Comparison of ENCODE assay signal across 23 cellular contexts in genomic region chr7:92758796-92759431, GRCh38.
DNase-seq lines count a peak whose midpoint lies in the region; ATAC-seq and TF ChIP-seq lines count a peak whose summit lies in the region.
"Had no signal": no experiment of that assay in that cellular context is flagged by ENCODE, and none has a peak within 500 bp of the region (broad histone marks: within the 10 kb centered on the region; RNA-seq: fewer than 3 reads in every experiment).

No MANE protein-coding gene starts in this region.

- H3K27me3 ChIP-seq in Panc1 (ENCODE audit: control insufficient read depth, insufficient read depth, low read length) (no peaks in the 10 kb centered on the region), smooth muscle cell (ENCODE audit: low read depth) (no peaks in the 10 kb centered on the region)
- H3K27me3 ChIP-seq: BLaER1 treated with 17β-estradiol and CSF1 and Interleukin-3, amounts not matched to agents 10 nM and 100 nM; heart right ventricle had no signal

- H3K9me3 ChIP-seq in Panc1 (ENCODE audit: control insufficient read depth, insufficient read depth, low read depth, low read length) (no peaks in the 10 kb centered on the region), smooth muscle cell (replicated peaks; ENCODE audit: low read depth) (no peaks in the 10 kb centered on the region)
- H3K9me3 ChIP-seq: lower lobe of right lung had no signal

- peaks cover 18% of the 10 kb centered on the region for H3F3A ChIP-seq in smooth muscle cell (ENCODE audit: low read depth)

- H2AFZ ChIP-seq in smooth muscle cell (ENCODE audit: low read depth): no peak overlapping the region
- H2AFZ ChIP-seq: GM23248, parathyroid adenoma had no signal

- no peaks in the 10 kb centered on the region for H3K27me3 Mint-ChIP-seq in T-helper 1 cell treated with Interleukin-12 subunit alpha and Interleukin-12 subunit beta and Interleukin-4 antibody, amounts not matched to agents 30 μg/mL and 1 μg/mL, for 36 hours (ENCODE audit: low read depth)
- H3K27me3 Mint-ChIP-seq: naive B cell had no signal

- H3K79me2 ChIP-seq in smooth muscle cell (ENCODE audit: low read depth): peaks cover 81% of the 10 kb centered on the region

- H3K4me3 ChIP-seq in Panc1 (ENCODE audit: low read depth in 2 of 2, low read length in 2 of 2) (no peak overlapping the region), smooth muscle cell (no peak overlapping the region)
- H3K4me3 ChIP-seq: BLaER1 treated with 17β-estradiol and CSF1 and Interleukin-3, amounts not matched to agents 10 nM and 100 nM; GM23248; heart right ventricle; lower lobe of right lung; skin epidermis had no signal

- H3K4me1 ChIP-seq in Panc1 (ENCODE audit: control insufficient read depth, insufficient read depth, low read length) (peaks cover 23% of the 10 kb centered on the region), smooth muscle cell (ENCODE audit: low read depth) (peaks cover 30% of the 10 kb centered on the region)
- H3K4me1 ChIP-seq: lower lobe of right lung had no signal

- peak overlapping the region; percentile 43 for H3K27ac Mint-ChIP-seq in T-helper 1 cell treated with Interleukin-12 subunit alpha and Interleukin-12 subunit beta and Interleukin-4 antibody, amounts not matched to agents 30 μg/mL and 1 μg/mL, for 36 hours
- H3K27ac Mint-ChIP-seq: endodermal cell had no signal

- H3K36me3 ChIP-seq in Panc1 (ENCODE audit: control insufficient read depth, insufficient read depth, low read length): no peaks in the 10 kb centered on the region
- H3K36me3 ChIP-seq in smooth muscle cell (ENCODE audit: low read depth): no peaks in the 10 kb centered on the region
- H3K36me3 ChIP-seq: heart right ventricle, lower lobe of right lung had no signal

- peaks cover 56% of the 10 kb centered on the region for H3K36me3 Mint-ChIP-seq in T-helper 1 cell treated with Interleukin-12 subunit alpha and Interleukin-12 subunit beta and Interleukin-4 antibody, amounts not matched to agents 30 μg/mL and 1 μg/mL, for 36 hours (ENCODE audit: low read depth)

- peaks cover 5% of the 10 kb centered on the region for H3K9me3 Mint-ChIP-seq in T-helper 1 cell treated with Interleukin-12 subunit alpha and Interleukin-12 subunit beta and Interleukin-4 antibody, amounts not matched to agents 30 μg/mL and 1 μg/mL, for 36 hours
- H3K9me3 Mint-ChIP-seq: endodermal cell had no signal

- TF ChIP-seq CTCF in Panc1 (IDR thresholded peaks at IDR 0.05) (no peak), smooth muscle cell (IDR thresholded peaks at IDR 0.05; ENCODE audit: borderline replicate concordance, insufficient read depth, poor library complexity, severe bottlenecking) (no peak)

- peaks cover 49% of the 10 kb centered on the region for H4K20me1 ChIP-seq in smooth muscle cell (ENCODE audit: low read depth)
- H4K20me1 ChIP-seq: BLaER1 treated with 17β-estradiol and CSF1 and Interleukin-3, amounts not matched to agents 10 nM and 100 nM had no signal

- 67% methylated on average over 2 of the region's 2 CpGs for WGBS in smooth muscle cell (ENCODE audit: low lambda C conversion rate)

- no peak for ATAC-seq in Panc1
- no peak for ATAC-seq in GM18498 (IDR thresholded peaks at IDR 0.05; ENCODE audit: unreplicated experiment)
- no peak for ATAC-seq in HG03196 (IDR thresholded peaks at IDR 0.05; ENCODE audit: unreplicated experiment)
- ATAC-seq: heart right ventricle, lower lobe of right lung had no signal

- no TSS peak for BruUV-seq in Panc1 (replicated peaks; lab: Mats Ljungman, UMichigan)

- POLR2A ChIA-PET in Panc1 (lab: Charles Lee): interaction anchor here (0.7 kb wide), 1 partner anchor 32 kb away, joined by 9 read pairs; no protein-coding TSS in a partner anchor

- H3K4me3 Mint-ChIP-seq in T-helper 1 cell treated with Interleukin-12 subunit alpha and Interleukin-12 subunit beta and Interleukin-4 antibody, amounts not matched to agents 30 μg/mL and 1 μg/mL, for 36 hours: no peak overlapping the region
- H3K4me3 Mint-ChIP-seq: endodermal cell had no signal

- DNase-seq in T-helper 1 cell (no peak), Panc1 (ENCODE audit: low read depth, low spot score) (no peak), fibroblast of peridontal ligament (ENCODE audit: extremely low read depth) (peak; percentile 51), smooth muscle cell (lab: John Stamatoyannopoulos, UW; ENCODE audit: unreplicated experiment) (no peak), D341Med (ENCODE audit: low spot score) (no peak)
- DNase-seq: 8988T; activated effector memory CD4-positive, alpha-beta T cell treated with Interleukin-2 at 50 U/mL for 16 hours; DMS 273 treated with DMSO at 0.1 percent for 48 hours; endodermal cell; GM23248; heart right ventricle; lower lobe of right lung; naive B cell; NCI-H2029; NCI-H510A; SIG-M5; stimulated activated CD8-positive, alpha-beta memory T cell treated with anti-CD3 and anti-CD28 coated beads, Interleukin-4, amount 100 ng/mL, for 48 hours had no signal

- no peak overlapping the region for H3K9ac ChIP-seq in smooth muscle cell (ENCODE audit: low read depth)
- H3K9ac ChIP-seq: BLaER1 treated with 17β-estradiol and CSF1 and Interleukin-3, amounts not matched to agents 10 nM and 100 nM; GM23248; parathyroid adenoma had no signal

- peaks cover 47% of the 10 kb centered on the region for H3K4me1 Mint-ChIP-seq in T-helper 1 cell treated with Interleukin-12 subunit alpha and Interleukin-12 subunit beta and Interleukin-4 antibody, amounts not matched to agents 30 μg/mL and 1 μg/mL, for 36 hours (ENCODE audit: low read depth)

- in situ Hi-C loops in Panc1 (cut with HindIII; ENCODE audit: low pct_unique_long_range_greater_than_20kb, low sequenced_read_pairs): no loop called here

- CTCF ChIA-PET in Panc1 (lab: Charles Lee): no interaction called here

- no peak overlapping the region for H3K4me2 ChIP-seq in smooth muscle cell

- intact Hi-C loops in Panc1 (cut with micrococcal nuclease; ENCODE audit: unreplicated experiment): no loop called here

- H3K27ac ChIP-seq in Panc1 (ENCODE audit: low read length) (0 out of 2 replicates have a peak overlapping the region, but pooled peaks have one; percentile 13), smooth muscle cell (ENCODE audit: low read depth) (peak overlapping the region; percentile 3)
- H3K27ac ChIP-seq: BLaER1 treated with 17β-estradiol and CSF1 and Interleukin-3, amounts not matched to agents 10 nM and 100 nM; GM23248; heart right ventricle; lower lobe of right lung; parathyroid adenoma; skin epidermis had no signal
